ENCODE assay signal across 9 cellular contexts in genomic region chr12:109308534-109309440, GRCh38. TPM values are rescaled to one million over a fixed set of nuclear protein-coding genes. Genes with fewer than 3 reads are reported as not detected.
DNase-seq lines count a peak whose midpoint lies in the region; ATAC-seq, FAIRE-seq and TF ChIP-seq lines count a peak whose summit lies in the region.
"Had no signal": no experiment of that assay in that cellular context is flagged by ENCODE, and none has a peak within 500 bp of the region (broad histone marks: within the 10 kb centered on the region; RNA-seq: fewer than 3 reads in every experiment).

Gene FOXN4 (minus strand): TSS chr12:109309284. CDS start chr12:109308321, 963 bp downstream.

- peak; percentile 31 for DNase-seq in ELF-1 (ENCODE audit: low read depth, low spot score)
- DNase-seq in NCI-H146 treated with DMSO at 0.1 percent for 48 hours (lab: John Stamatoyannopoulos, UW; ENCODE audit: unreplicated experiment), result peak; percentile 32
- DNase-seq in H1 (ENCODE audit: low read depth in 1 of 2, low spot score in 2 of 2), result peak in 1 of 2 experiments; percentile 82
- no peak for DNase-seq in medulla oblongata (ENCODE audit: extremely low spot score)
- DNase-seq in GM19238 (ENCODE audit: insufficient read length, low spot score), result no peak
- no peak for DNase-seq in G401 (ENCODE audit: low spot score)

- H4K20me1 ChIP-seq in H1 (replicated peaks in 1 of 2; ENCODE audit: control insufficient read depth in 1 of 2, insufficient read depth in 2 of 2, low read length in 2 of 2), result peaks cover 0 to 1% of the 10 kb centered on the region in 2 experiments

- TF ChIP-seq EP300 in H1 (IDR thresholded peaks at IDR 0.05; ENCODE audit: borderline replicate concordance in 1 of 2, low read depth in 2 of 2, low read length in 2 of 2), result no peak

- POLR2A ChIA-PET in H1 (lab: Charles Lee; ENCODE audit: partially characterized antibody), result interaction anchor here (1.2 kb wide), 1 partner anchor 20 kb away, joined by 4 read pairs; no protein-coding TSS in a partner anchor

- no peak within 1 kb of the TSS for H3K14ac ChIP-seq in H1 (ENCODE audit: insufficient read length)

- no peak within 1 kb of the TSS for H4K5ac ChIP-seq in H1 (ENCODE audit: insufficient read length, low read depth, low read length)

- H2BK12ac ChIP-seq in H1 (ENCODE audit: low read depth, low read length), result no peak within 1 kb of the TSS

- H3K4me1 ChIP-seq in H1 (replicated peaks in 1 of 4; ENCODE audit: control insufficient read depth in 3 of 4, insufficient read depth in 4 of 4, low read length in 3 of 4) (peaks cover 0 to 6% (median under 1%) of the 10 kb centered on the region in 4 experiments; a peak in 2 of 7 replicates), parathyroid adenoma (peaks cover 4% of the 10 kb centered on the region)

- TF ChIP-seq RAD21 in H1 (IDR thresholded peaks at IDR 0.05 in 1 of 2, conservative IDR thresholded peaks at IDR 0.05 in 1 of 2; ENCODE audit: low read depth in 2 of 2, low read length in 2 of 2), result no peak; a peak in 1 of 4 replicates

- H3K79me2 ChIP-seq in H1 (ENCODE audit: control insufficient read depth in 1 of 2, insufficient read depth in 2 of 2, low read length in 2 of 2), result no peaks in the 10 kb centered on the region
- no peaks in the 10 kb centered on the region for H3K79me2 ChIP-seq in parathyroid adenoma

- 16% methylated on average over 30 of the region's 47 CpGs; no CpG with 5 or more reads in 1 of the 2 experiments for WGBS in H1 (ENCODE audit: extremely low coverage in 1 of 2, insufficient coverage in 1 of 2, insufficient read length in 1 of 2, insufficient replicate concordance in 2 of 2, low coverage in 1 of 2, low lambda C conversion rate in 2 of 2, missing lambda C conversion rate in 1 of 2), 2 experiments

- H3K4ac ChIP-seq in H1 (replicated peaks; ENCODE audit: insufficient read length, low read depth, low read length), result no peak within 1 kb of the TSS

- no peak for FAIRE-seq in H1 (lab: Jason Lieb, UNC)
- FAIRE-seq: colon had no signal

- H3K27me3 ChIP-seq in H1 (replicated peaks in 1 of 4; ENCODE audit: control insufficient read depth in 3 of 4, extremely low read depth in 1 of 4, insufficient read depth in 3 of 4, low read length in 3 of 4) (peaks cover 10 to 54% (median 40%) of the 10 kb centered on the region in 4 experiments), parathyroid adenoma (ENCODE audit: control insufficient read depth, insufficient read depth, low read length) (no peaks in the 10 kb centered on the region)

- no peak within 1 kb of the TSS for H3K27ac ChIP-seq in H1 (ENCODE audit: low read depth, low read length)
- H3K27ac ChIP-seq in parathyroid adenoma, result no peak within 1 kb of the TSS

- TF ChIP-seq CTCF in H1 (IDR thresholded peaks at IDR 0.05; ENCODE audit: control extremely low read depth in 1 of 3, insufficient read depth in 1 of 3, low read depth in 1 of 3, low read length in 3 of 3) (peak in 1 of 3 experiments; percentile 4; a peak in 1 of 4 replicates), parathyroid adenoma (IDR thresholded peaks at IDR 0.05) (no peak)

- no peak for ATAC-seq in GM21576 (IDR thresholded peaks at IDR 0.05; ENCODE audit: unreplicated experiment)

- no peak within 1 kb of the TSS for H3K23ac ChIP-seq in H1 (ENCODE audit: insufficient read length)

- H2AK5ac ChIP-seq in H1 (ENCODE audit: low read depth, low read length), result no peak within 1 kb of the TSS

- no peak within 1 kb of the TSS for H2BK120ac ChIP-seq in H1 (replicated peaks; ENCODE audit: low read depth, low read length)

- H3K36me3 ChIP-seq in H1 (ENCODE audit: control insufficient read depth in 2 of 4, insufficient read depth in 4 of 4, low read length in 3 of 4) (no peaks in the 10 kb centered on the region), parathyroid adenoma (ENCODE audit: control insufficient read depth, insufficient read depth, low read length) (no peaks in the 10 kb centered on the region)

- no peak within 1 kb of the TSS for H2BK15ac ChIP-seq in H1 (ENCODE audit: low read length)

- CTCF ChIA-PET in H1 (lab: Charles Lee; ENCODE audit: partially characterized antibody), result interaction anchor here (1.2 to 1.6 kb wide), 2 partner anchors 11 to 15 kb away, joined by 3 read pairs; no protein-coding TSS in a partner anchor

- H3K9ac ChIP-seq in H1 (replicated peaks in 1 of 4; ENCODE audit: extremely low read depth in 1 of 4, low read depth in 3 of 4, low read length in 3 of 4) (peak within 1 kb of the TSS in 1 of 4 experiments; percentile 4; a peak in 2 of 7 replicates), parathyroid adenoma (no peak within 1 kb of the TSS)

- no peak for TF ChIP-seq POLR2A in H1 (IDR thresholded peaks at IDR 0.05; ENCODE audit: control extremely low read depth in 1 of 2, low read depth in 2 of 2, low read length in 2 of 2)

- H4K91ac ChIP-seq in H1 (replicated peaks; ENCODE audit: insufficient read length, low read length), result no peak within 1 kb of the TSS

- no peak within 1 kb of the TSS for H2BK20ac ChIP-seq in H1 (ENCODE audit: low read length)

- H3K4me3 ChIP-seq in H1 (ENCODE audit: extremely low read depth in 1 of 4, insufficient read depth in 2 of 4, low read depth in 3 of 4, low read length in 4 of 4), result peak within 1 kb of the TSS; percentile 47 to 73 (median 59)
- H3K4me3 ChIP-seq in parathyroid adenoma (ENCODE audit: low read depth, low read length), result peak within 1 kb of the TSS; percentile 42

- H4K8ac ChIP-seq in H1 (ENCODE audit: extremely low read depth, insufficient read depth, low read length), result no peak within 1 kb of the TSS; the same call in 1 of the 2 replicates

- H2AFZ ChIP-seq in H1 (ENCODE audit: low read length), result peak within 1 kb of the TSS; percentile 88
- peak within 1 kb of the TSS; percentile 68 for H2AFZ ChIP-seq in parathyroid adenoma

- no peak within 1 kb of the TSS for H2BK5ac ChIP-seq in H1 (ENCODE audit: low read depth, low read length)

- peaks cover 8% of the 10 kb centered on the region; the same call in 1 of the 2 replicates for H3K23me2 ChIP-seq in H1 (ENCODE audit: low read depth, low read length)

- H3K18ac ChIP-seq in H1 (ENCODE audit: extremely low read depth, low read length), result no peak within 1 kb of the TSS

- H3K9me3 ChIP-seq in H1 (ENCODE audit: insufficient read depth in 2 of 2, low read depth in 1 of 2, low read length in 1 of 2), result no peaks in the 10 kb centered on the region
- no peaks in the 10 kb centered on the region for H3K9me3 ChIP-seq in parathyroid adenoma (ENCODE audit: control insufficient read depth, low read length)

- no peaks in the 10 kb centered on the region for H3K79me1 ChIP-seq in H1 (ENCODE audit: low read depth, low read length)

- no peak within 1 kb of the TSS for H3K56ac ChIP-seq in H1 (replicated peaks; ENCODE audit: insufficient read length, low read depth, low read length)

- H3K4me2 ChIP-seq in H1 (ENCODE audit: insufficient read depth in 1 of 2, low read depth in 2 of 2, low read length in 2 of 2) (peak within 1 kb of the TSS; percentile 83 to 96), parathyroid adenoma (ENCODE audit: low read length) (peak within 1 kb of the TSS; percentile 82)

- in situ Hi-C loops in G401 (cut with HindIII; ENCODE audit: low sequenced_read_pairs), result no loop called here

TF ChIP-seq in H1, 55 proteins besides CTCF, POLR2A, EP300 and RAD21 (continues in another document):
- TF ChIP-seq BACH1 (IDR thresholded peaks at IDR 0.05; ENCODE audit: low read length), result no peak

RNA-seq across cellular contexts. Expression of gene FOXN4, which starts in this region (rescaled TPM):
- 0.26 and 0.57 TPM in 2 replicates for total RNA-seq in H1 (2021; fragmentation: NEBNext Ultra II Directional; extraction: Animal tissue kit (Norgen Biotek cat#: 25700))
- 0.29 and 0.78 TPM in 2 replicates for polyA plus RNA-seq in H1 (2011; rRNA removed)
- polyA plus RNA-seq in H1 (2011; cell fraction: cytosol; rRNA removed), result 0.52 TPM
- 1.4 TPM for polyA plus RNA-seq in H1 (2011; cell fraction: nucleus; rRNA removed)
- 0.23 to 0.56 TPM (median 0.35 TPM) in 4 replicates for polyA plus RNA-seq in H1 (2012, experiment 1 of 2)
- 0.17 TPM for polyA plus RNA-seq in H1 (2012, experiment 2 of 2)
- polyA plus RNA-seq in H1 (2013, experiment 1 of 2), result 0.30 TPM
- 0.31 TPM for polyA plus RNA-seq in H1 (2013, experiment 2 of 2)
- 0.16 and 0.22 TPM in 2 replicates for polyA minus RNA-seq in H1 (2011; rRNA and poly(A)+ RNA removed)
- polyA minus RNA-seq in H1 (2011; cell fraction: cytosol; rRNA and poly(A)+ RNA removed), result not detected
- polyA minus RNA-seq in H1 (2011; cell fraction: nucleus; rRNA and poly(A)+ RNA removed), result 0.80 TPM
- total RNA-seq in G401 (2014; rRNA removed; shearing (Covaris generic)), result 0.43 and 0.78 TPM in 2 replicates

Comparison
In these comparisons a context has a peak if more than half of its experiments do, and no peak if none do; other contexts are left out.
1. DNase-seq: peak in ELF-1 (single experiment) and NCI-H146 treated with DMSO at 0.1 percent for 48 hours (single experiment); none in medulla oblongata (single experiment), GM19238 (single experiment) and G401 (single experiment).